29 cellular contexts compared by ENCODE assay signal in the genomic region with DNA sequence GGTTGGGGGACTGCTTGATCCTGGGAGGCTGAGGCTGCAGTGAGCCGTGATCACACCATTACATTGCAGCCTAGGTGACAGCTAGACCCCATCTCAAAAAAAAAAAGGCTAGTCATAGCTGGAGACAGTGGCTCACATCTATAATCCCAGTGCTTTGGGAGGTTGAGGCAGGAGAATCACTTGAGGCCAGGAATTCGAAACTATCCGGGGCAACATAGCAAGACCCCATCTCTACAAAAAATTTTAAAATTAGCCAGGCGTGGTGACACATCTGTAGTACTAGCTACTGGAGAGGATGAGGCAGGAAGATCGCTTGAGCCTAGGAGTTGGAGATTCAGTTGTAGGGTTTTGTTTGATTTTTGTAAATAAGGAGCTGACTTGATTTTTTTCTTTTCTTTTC.
"Had no signal": no experiment of that assay in that cellular context is flagged by ENCODE, and none has a peak within 500 bp of the region (broad histone marks: within the 10 kb centered on the region; RNA-seq: fewer than 3 reads in every experiment).

No MANE protein-coding gene starts in this region.

- H3K9me3 ChIP-seq: colonic mucosa, esophagus squamous epithelium, gastrocnemius medialis, heart right ventricle, left lung, mucosa of descending colon had no signal

- FAIRE-seq: endometrium, islet of Langerhans, keratinocyte had no signal

- H3K4me1 ChIP-seq: colonic mucosa, esophagus squamous epithelium, gastrocnemius medialis, heart right ventricle, left lung had no signal

- H3K27ac ChIP-seq: colonic mucosa, epithelial cell of prostate, esophagus squamous epithelium, gastrocnemius medialis, heart right ventricle, left lung had no signal

- H3K4me3 ChIP-seq: colonic mucosa, esophagus squamous epithelium, gastrocnemius medialis, heart right ventricle, left lung, lung, mucosa of descending colon had no signal

- H3K36me3 Mint-ChIP-seq: memory B cell, mesothelial cell of epicardium had no signal

- DNase-seq: colonic mucosa; cortex of kidney; effector CD8-positive, alpha-beta T cell; effector memory CD8-positive, alpha-beta T cell; endodermal cell; erythroblast; esophagus squamous epithelium; foreskin fibroblast; foreskin melanocyte; gastrocnemius medialis; glutamatergic neuron; head of caudate nucleus; heart right ventricle; hippocampal formation; left cardiac atrium; left lung; left ventricle myocardium superior; mammary epithelial cell; mucosa of descending colon; naive B cell had no signal

- H3K36me3 ChIP-seq: colonic mucosa, esophagus squamous epithelium, gastrocnemius medialis had no signal

- H3K4me1 Mint-ChIP-seq: endodermal cell, memory B cell, mesothelial cell of epicardium, naive B cell had no signal

- H3K9me3 Mint-ChIP-seq: dendritic cell treated with granulocyte-macrophage colony-stimulating factor and Interleukin-4, amounts not matched to agents 40 ng/mL and 50 ng/mL, for 4 days; effector memory CD8-positive, alpha-beta T cell; endodermal cell; memory B cell; mesothelial cell of epicardium; naive B cell had no signal

- H3K27me3 Mint-ChIP-seq: dendritic cell treated with granulocyte-macrophage colony-stimulating factor and Interleukin-4, amounts not matched to agents 40 ng/mL and 50 ng/mL, for 4 days; effector memory CD8-positive, alpha-beta T cell; memory B cell; naive B cell had no signal

- H3K4me3 Mint-ChIP-seq: dendritic cell treated with granulocyte-macrophage colony-stimulating factor and Interleukin-4, amounts not matched to agents 40 ng/mL and 50 ng/mL, for 4 days; effector memory CD8-positive, alpha-beta T cell; endodermal cell; memory B cell; mesothelial cell of epicardium; naive B cell had no signal

- H3K27ac Mint-ChIP-seq: dendritic cell treated with granulocyte-macrophage colony-stimulating factor and Interleukin-4, amounts not matched to agents 40 ng/mL and 50 ng/mL, for 4 days; endodermal cell; memory B cell; mesothelial cell of epicardium; naive B cell had no signal

- ATAC-seq: effector memory CD8-positive, alpha-beta T cell; esophagus mucosa; gastrocnemius medialis; heart right ventricle; left cardiac atrium; left lung; left ventricle myocardium superior; mucosa of descending colon had no signal

- H3K27me3 ChIP-seq: colonic mucosa, esophagus squamous epithelium, gastrocnemius medialis, heart right ventricle, left lung had no signal
